In the genomic region with DNA sequence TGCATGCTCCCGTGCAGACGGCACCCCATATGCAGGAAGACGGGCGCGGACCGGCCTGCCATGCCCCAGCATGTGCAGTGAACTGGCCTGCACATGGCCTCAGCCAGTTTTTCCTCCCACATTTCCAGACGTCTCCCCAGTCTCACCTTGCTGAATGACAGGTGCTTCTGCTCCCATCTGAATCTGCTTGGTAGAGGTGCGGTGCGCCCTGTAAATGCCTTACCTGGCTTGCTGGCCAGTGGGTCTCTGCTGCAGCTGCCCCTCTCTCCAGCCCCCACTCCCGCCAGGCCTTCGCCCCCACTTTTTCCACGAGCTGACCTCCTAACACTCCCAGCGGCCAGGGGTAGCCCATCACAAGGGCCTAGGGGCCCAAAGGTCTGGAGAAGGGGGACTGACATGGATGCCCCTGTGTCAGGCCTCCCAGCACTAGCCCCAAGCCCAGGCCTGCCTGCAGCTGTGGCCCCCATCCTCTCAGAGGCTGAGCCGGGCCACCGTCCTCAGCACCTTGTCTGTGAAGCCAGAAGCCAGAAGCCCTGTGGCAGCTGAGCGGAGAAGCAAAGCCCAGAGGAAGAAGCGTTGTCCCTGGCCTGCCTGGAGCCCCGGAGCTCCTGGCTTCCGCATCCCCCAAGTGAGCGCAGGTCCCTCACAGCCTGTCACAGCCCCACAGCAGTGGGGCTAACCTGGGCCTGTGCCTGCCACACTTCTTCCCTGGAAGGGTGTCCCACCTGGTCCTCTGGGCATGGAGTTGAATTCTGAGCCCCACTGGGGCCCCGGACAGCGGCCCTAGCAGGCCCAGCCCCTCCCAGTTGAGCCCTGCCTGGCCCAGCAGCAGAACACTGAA, we compare ENCODE assay signal across 2 cellular contexts.
TF ChIP-seq lines count a peak whose summit lies in the region.

No MANE protein-coding gene starts in this region.

TF ChIP-seq in SK-N-SH, 30 proteins besides CTCF, POLR2A, EP300 and RAD21:
- no peak for TF ChIP-seq GATA2 (CRISPR knock-in tag; IDR thresholded peaks at IDR 0.05)
- TF ChIP-seq, protein P1, sequence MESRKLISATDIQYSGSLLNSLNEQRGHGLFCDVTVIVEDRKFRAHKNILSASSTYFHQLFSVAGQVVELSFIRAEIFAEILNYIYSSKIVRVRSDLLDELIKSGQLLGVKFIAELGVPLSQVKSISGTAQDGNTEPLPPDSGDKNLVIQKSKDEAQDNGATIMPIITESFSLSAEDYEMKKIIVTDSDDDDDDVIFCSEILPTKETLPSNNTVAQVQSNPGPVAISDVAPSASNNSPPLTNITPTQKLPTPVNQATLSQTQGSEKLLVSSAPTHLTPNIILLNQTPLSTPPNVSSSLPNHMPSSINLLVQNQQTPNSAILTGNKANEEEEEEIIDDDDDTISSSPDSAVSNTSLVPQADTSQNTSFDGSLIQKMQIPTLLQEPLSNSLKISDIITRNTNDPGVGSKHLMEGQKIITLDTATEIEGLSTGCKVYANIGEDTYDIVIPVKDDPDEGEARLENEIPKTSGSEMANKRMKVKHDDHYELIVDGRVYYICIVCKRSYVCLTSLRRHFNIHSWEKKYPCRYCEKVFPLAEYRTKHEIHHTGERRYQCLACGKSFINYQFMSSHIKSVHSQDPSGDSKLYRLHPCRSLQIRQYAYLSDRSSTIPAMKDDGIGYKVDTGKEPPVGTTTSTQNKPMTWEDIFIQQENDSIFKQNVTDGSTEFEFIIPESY (IDR thresholded peaks at IDR 0.05; ENCODE audit: borderline replicate concordance, low read depth) = no peak
- TF ChIP-seq RXRA (IDR thresholded peaks at IDR 0.05; ENCODE audit: borderline replicate concordance, low read depth) = no peak
- TF ChIP-seq NRF1 (IDR thresholded peaks at IDR 0.05; ENCODE audit: low read depth, low read length) = no peak
- TF ChIP-seq EZH2phosphoT487 (IDR thresholded peaks at IDR 0.05; ENCODE audit: borderline replicate concordance, low read depth) = no peak
- TF ChIP-seq, protein P2, sequence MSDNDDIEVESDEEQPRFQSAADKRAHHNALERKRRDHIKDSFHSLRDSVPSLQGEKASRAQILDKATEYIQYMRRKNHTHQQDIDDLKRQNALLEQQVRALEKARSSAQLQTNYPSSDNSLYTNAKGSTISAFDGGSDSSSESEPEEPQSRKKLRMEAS (IDR thresholded peaks at IDR 0.05; ENCODE audit: low read depth) = no peak
- TF ChIP-seq, protein P3, sequence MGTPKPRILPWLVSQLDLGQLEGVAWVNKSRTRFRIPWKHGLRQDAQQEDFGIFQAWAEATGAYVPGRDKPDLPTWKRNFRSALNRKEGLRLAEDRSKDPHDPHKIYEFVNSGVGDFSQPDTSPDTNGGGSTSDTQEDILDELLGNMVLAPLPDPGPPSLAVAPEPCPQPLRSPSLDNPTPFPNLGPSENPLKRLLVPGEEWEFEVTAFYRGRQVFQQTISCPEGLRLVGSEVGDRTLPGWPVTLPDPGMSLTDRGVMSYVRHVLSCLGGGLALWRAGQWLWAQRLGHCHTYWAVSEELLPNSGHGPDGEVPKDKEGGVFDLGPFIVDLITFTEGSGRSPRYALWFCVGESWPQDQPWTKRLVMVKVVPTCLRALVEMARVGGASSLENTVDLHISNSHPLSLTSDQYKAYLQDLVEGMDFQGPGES (IDR thresholded peaks at IDR 0.05; ENCODE audit: low read depth, low read length) = no peak
- no peak for TF ChIP-seq GABPA (IDR thresholded peaks at IDR 0.05; ENCODE audit: low read depth)
- TF ChIP-seq FOXJ3 (CRISPR knock-in tag; IDR thresholded peaks at IDR 0.05) = no peak
- TF ChIP-seq CHD2 (IDR thresholded peaks at IDR 0.05; ENCODE audit: low read length, partially characterized antibody) = no peak

TF ChIP-seq in SK-N-SH treated with all-trans-retinoic acid at 6 μM for 48 hours, 23 proteins besides CTCF, POLR2A, EP300 and RAD21:
- TF ChIP-seq ZNF565 (CRISPR knock-in tag; conservative IDR thresholded peaks at IDR 0.05; ENCODE audit: low read depth) = no peak
- no peak for TF ChIP-seq OSR1 (CRISPR knock-in tag; IDR thresholded peaks at IDR 0.05)
- TF ChIP-seq PPARA (CRISPR knock-in tag; IDR thresholded peaks at IDR 0.05; ENCODE audit: borderline replicate concordance) = no peak
- no peak for TF ChIP-seq BACH2 (CRISPR knock-in tag; IDR thresholded peaks at IDR 0.05; ENCODE audit: borderline replicate concordance)
- TF ChIP-seq, protein P4, sequence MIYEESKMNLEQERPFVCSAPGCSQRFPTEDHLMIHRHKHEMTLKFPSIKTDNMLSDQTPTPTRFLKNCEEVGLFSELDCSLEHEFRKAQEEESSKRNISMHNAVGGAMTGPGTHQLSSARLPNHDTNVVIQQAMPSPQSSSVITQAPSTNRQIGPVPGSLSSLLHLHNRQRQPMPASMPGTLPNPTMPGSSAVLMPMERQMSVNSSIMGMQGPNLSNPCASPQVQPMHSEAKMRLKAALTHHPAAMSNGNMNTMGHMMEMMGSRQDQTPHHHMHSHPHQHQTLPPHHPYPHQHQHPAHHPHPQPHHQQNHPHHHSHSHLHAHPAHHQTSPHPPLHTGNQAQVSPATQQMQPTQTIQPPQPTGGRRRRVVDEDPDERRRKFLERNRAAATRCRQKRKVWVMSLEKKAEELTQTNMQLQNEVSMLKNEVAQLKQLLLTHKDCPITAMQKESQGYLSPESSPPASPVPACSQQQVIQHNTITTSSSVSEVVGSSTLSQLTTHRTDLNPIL (CRISPR knock-in tag; IDR thresholded peaks at IDR 0.05; ENCODE audit: low read depth) = no peak
- TF ChIP-seq SNAI2 (CRISPR knock-in tag; IDR thresholded peaks at IDR 0.05) = no peak
- no peak for TF ChIP-seq GLIS3 (CRISPR knock-in tag; IDR thresholded peaks at IDR 0.05)
- no peak for TF ChIP-seq ZNF8 (CRISPR knock-in tag; IDR thresholded peaks at IDR 0.05)
- TF ChIP-seq, protein P5, sequence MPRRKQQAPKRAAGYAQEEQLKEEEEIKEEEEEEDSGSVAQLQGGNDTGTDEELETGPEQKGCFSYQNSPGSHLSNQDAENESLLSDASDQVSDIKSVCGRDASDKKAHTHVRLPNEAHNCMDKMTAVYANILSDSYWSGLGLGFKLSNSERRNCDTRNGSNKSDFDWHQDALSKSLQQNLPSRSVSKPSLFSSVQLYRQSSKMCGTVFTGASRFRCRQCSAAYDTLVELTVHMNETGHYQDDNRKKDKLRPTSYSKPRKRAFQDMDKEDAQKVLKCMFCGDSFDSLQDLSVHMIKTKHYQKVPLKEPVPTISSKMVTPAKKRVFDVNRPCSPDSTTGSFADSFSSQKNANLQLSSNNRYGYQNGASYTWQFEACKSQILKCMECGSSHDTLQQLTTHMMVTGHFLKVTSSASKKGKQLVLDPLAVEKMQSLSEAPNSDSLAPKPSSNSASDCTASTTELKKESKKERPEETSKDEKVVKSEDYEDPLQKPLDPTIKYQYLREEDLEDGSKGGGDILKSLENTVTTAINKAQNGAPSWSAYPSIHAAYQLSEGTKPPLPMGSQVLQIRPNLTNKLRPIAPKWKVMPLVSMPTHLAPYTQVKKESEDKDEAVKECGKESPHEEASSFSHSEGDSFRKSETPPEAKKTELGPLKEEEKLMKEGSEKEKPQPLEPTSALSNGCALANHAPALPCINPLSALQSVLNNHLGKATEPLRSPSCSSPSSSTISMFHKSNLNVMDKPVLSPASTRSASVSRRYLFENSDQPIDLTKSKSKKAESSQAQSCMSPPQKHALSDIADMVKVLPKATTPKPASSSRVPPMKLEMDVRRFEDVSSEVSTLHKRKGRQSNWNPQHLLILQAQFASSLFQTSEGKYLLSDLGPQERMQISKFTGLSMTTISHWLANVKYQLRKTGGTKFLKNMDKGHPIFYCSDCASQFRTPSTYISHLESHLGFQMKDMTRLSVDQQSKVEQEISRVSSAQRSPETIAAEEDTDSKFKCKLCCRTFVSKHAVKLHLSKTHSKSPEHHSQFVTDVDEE (CRISPR knock-in tag; IDR thresholded peaks at IDR 0.05) = no peak
- TF ChIP-seq ZFP3 (CRISPR knock-in tag; IDR thresholded peaks at IDR 0.05) = no peak
- TF ChIP-seq, protein P6, sequence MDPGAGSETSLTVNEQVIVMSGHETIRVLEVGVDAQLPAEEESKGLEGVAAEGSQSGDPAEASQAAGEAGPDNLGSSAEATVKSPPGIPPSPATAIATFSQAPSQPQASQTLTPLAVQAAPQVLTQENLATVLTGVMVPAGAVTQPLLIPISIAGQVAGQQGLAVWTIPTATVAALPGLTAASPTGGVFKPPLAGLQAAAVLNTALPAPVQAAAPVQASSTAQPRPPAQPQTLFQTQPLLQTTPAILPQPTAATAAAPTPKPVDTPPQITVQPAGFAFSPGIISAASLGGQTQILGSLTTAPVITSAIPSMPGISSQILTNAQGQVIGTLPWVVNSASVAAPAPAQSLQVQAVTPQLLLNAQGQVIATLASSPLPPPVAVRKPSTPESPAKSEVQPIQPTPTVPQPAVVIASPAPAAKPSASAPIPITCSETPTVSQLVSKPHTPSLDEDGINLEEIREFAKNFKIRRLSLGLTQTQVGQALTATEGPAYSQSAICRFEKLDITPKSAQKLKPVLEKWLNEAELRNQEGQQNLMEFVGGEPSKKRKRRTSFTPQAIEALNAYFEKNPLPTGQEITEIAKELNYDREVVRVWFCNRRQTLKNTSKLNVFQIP (CRISPR knock-in tag; IDR thresholded peaks at IDR 0.05; ENCODE audit: borderline replicate concordance, low read depth) = no peak
- TF ChIP-seq, protein P7, sequence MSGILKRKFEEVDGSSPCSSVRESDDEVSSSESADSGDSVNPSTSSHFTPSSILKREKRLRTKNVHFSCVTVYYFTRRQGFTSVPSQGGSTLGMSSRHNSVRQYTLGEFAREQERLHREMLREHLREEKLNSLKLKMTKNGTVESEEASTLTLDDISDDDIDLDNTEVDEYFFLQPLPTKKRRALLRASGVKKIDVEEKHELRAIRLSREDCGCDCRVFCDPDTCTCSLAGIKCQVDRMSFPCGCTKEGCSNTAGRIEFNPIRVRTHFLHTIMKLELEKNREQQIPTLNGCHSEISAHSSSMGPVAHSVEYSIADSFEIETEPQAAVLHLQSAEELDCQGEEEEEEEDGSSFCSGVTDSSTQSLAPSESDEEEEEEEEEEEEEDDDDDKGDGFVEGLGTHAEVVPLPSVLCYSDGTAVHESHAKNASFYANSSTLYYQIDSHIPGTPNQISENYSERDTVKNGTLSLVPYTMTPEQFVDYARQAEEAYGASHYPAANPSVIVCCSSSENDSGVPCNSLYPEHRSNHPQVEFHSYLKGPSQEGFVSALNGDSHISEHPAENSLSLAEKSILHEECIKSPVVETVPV (CRISPR knock-in tag; IDR thresholded peaks at IDR 0.05) = no peak
- no peak for TF ChIP-seq ZNF70 (CRISPR knock-in tag; IDR thresholded peaks at IDR 0.05)
- TF ChIP-seq ISL1 (CRISPR knock-in tag; IDR thresholded peaks at IDR 0.05) = no peak
- TF ChIP-seq TOX (CRISPR knock-in tag; IDR thresholded peaks at IDR 0.05; ENCODE audit: borderline replicate concordance) = no peak
- no peak for TF ChIP-seq ARNTL (CRISPR knock-in tag; IDR thresholded peaks at IDR 0.05; ENCODE audit: borderline replicate concordance, low read depth)
TF ChIP-seq in SK-N-SH treated with all-trans-retinoic acid at 6 μM for 48 hours: peak in this region for 0.
